In the genomic region with DNA sequence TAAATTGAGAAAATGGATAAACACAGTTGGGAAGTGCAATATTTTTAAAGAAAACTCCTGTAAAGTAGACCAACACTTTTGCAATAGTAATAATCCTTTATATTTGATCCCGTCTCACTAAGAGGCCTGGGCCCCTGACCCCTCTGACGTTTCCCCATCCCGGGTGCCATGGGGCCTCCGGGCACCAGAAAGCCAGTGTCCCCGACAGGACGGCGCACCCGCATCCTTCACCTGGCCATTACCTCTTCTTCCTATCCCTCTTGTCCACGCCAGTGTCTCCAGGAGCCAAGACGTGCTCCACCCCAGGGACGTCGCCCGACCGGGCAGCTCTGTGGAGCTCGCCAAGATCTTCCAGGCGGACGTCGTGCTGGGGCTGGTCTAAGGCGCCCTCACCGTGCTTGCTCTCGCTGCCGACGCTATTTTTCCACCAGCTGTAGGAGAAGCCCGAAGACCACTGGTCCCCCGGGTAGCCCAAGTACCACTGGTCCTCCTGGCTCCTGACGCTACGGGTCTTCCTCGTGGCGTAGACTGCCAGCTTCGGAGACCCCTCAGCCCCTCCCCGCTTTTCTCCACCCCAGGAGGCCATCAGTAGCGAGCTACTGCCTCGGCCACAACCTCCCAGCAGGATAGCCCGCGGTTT, we compare ENCODE assay signal across 10 cellular contexts. TPM values are rescaled to one million over a fixed set of nuclear protein-coding genes. Genes with fewer than 3 reads are reported as not detected.
DNase-seq lines count a peak whose midpoint lies in the region; ATAC-seq and TF ChIP-seq lines count a peak whose summit lies in the region.
"Not testable (repeated sequence)": the region's sequence is repeated elsewhere in the genome, so short reads cannot be mapped to it uniquely, and the experiment has no call there.
"Had no signal": no experiment of that assay in that cellular context is flagged by ENCODE, and none has a peak within 500 bp of the region (broad histone marks: within the 10 kb centered on the region; RNA-seq: fewer than 3 reads in every experiment).

No MANE protein-coding gene starts in this region.

- intact Hi-C loops in activated B cell treated with CpG ODN at 0.5 μM for 24 hours (cut with micrococcal nuclease): not testable (repeated sequence)

- CTCF ChIA-PET in AG04450 (lab: Charles Lee) (interaction anchor here (0.6 to 1.7 kb wide), 8 partner anchors 9 to 336 kb away, joined by 3 to 7 read pairs (median 4); a partner anchor contains a TSS), activated B cell treated with CpG ODN at 0.5 μM for 24 hours (lab: Charles Lee) (interaction anchor here (0.7 kb wide), 2 partner anchors 86 to 501 kb away, joined by 3 read pairs; no protein-coding TSS in a partner anchor)

- H3K27ac ChIP-seq in AG04450 (ENCODE audit: low read depth, low read length): not testable (repeated sequence)
- peak overlapping the region; percentile 37 to 38 for H3K27ac ChIP-seq in mucosa of rectum (ENCODE audit: low read depth in 2 of 2, low read length in 2 of 2)

- not testable (repeated sequence) for H3K27me3 Mint-ChIP-seq in activated B cell treated with CpG ODN at 0.5 μM for 24 hours

- not testable (repeated sequence) for DNase-seq in AG04450 (ENCODE audit: low read depth, low spot score); activated B cell treated with CpG ODN at 0.5 μM for 24 hours; astrocyte of the spinal cord (ENCODE audit: low read depth, low spot score)
- DNase-seq in fibroblast of villous mesenchyme (ENCODE audit: low read depth): peak; percentile 33
- peak; percentile 2 for DNase-seq in stimulated activated CD8-positive, alpha-beta memory T cell treated with anti-CD3 and anti-CD28 coated beads, Interleukin-12 subunit alpha, Interleukin-12 subunit beta, amount 100 ng/mL, for 1 hour (ENCODE audit: low read depth)

- H3K4me3 ChIP-seq in AG04450 (ENCODE audit: low read depth, low read length) (peak overlapping the region; percentile 57), astrocyte of the spinal cord (ENCODE audit: low read depth, low read length) (peak overlapping the region; percentile 46), fibroblast of villous mesenchyme (ENCODE audit: low read depth, low read length) (peak overlapping the region; percentile 63), mucosa of rectum (ENCODE audit: low read length in 2 of 2) (peak overlapping the region; percentile 55 to 60)

- H3K9me3 Mint-ChIP-seq in activated B cell treated with CpG ODN at 0.5 μM for 24 hours: not testable (repeated sequence)

- H3K27ac Mint-ChIP-seq in activated B cell treated with CpG ODN at 0.5 μM for 24 hours: peak overlapping the region; percentile 72

- peak overlapping the region; percentile 84 for H3K4me3 Mint-ChIP-seq in activated B cell treated with CpG ODN at 0.5 μM for 24 hours

- POLR2A ChIA-PET in AG04450 (lab: Yijun Ruan, JAX): not testable (repeated sequence)
- POLR2A ChIA-PET in activated B cell treated with CpG ODN at 0.5 μM for 24 hours (lab: Charles Lee): interaction anchor here (1.1 kb wide), 1 partner anchor 441 kb away, joined by 3 read pairs; no protein-coding TSS in a partner anchor

- not testable (repeated sequence) for H3K9me3 ChIP-seq in AG04450 (ENCODE audit: control insufficient read depth, insufficient read depth, low read length); mucosa of rectum (ENCODE audit: control insufficient read depth in 2 of 2, low read length in 2 of 2)

- H3K27me3 ChIP-seq in AG04450 (ENCODE audit: control insufficient read depth, insufficient read depth, low read length); mucosa of rectum (ENCODE audit: control insufficient read depth in 2 of 2, insufficient read depth in 2 of 2, low read length in 2 of 2): not testable (repeated sequence)

- TF ChIP-seq CTCF in AG04450 (IDR thresholded peaks at IDR 0.05; ENCODE audit: low read depth, low read length); activated B cell treated with CpG ODN at 0.5 μM for 24 hours (IDR thresholded peaks at IDR 0.05); astrocyte of the spinal cord (IDR thresholded peaks at IDR 0.05; ENCODE audit: low read depth, low read length); fibroblast of villous mesenchyme (IDR thresholded peaks at IDR 0.05; ENCODE audit: insufficient read depth, low read depth, low read length): not testable (repeated sequence)

- peak overlapping the region in 1 of 2 donors; percentile 68 for H3K9ac ChIP-seq in mucosa of rectum (ENCODE audit: low read depth in 1 of 2, low read length in 2 of 2)

- not testable (repeated sequence) for H3K36me3 Mint-ChIP-seq in activated B cell treated with CpG ODN at 0.5 μM for 24 hours (ENCODE audit: low read depth)

- not testable (repeated sequence) for H3K4me1 ChIP-seq in mucosa of rectum (ENCODE audit: control insufficient read depth in 2 of 2, insufficient read depth in 2 of 2, low read length in 2 of 2)

- in situ Hi-C loops in astrocyte of the spinal cord (cut with HindIII; ENCODE audit: low sequenced_read_pairs): not testable (repeated sequence)

- ATAC-seq in GM19023 (IDR thresholded peaks at IDR 0.05; ENCODE audit: unreplicated experiment) (peak; percentile 27), HG03175 (IDR thresholded peaks at IDR 0.05; ENCODE audit: unreplicated experiment) (peak; percentile 16), activated B cell treated with CpG ODN at 0.5 μM for 24 hours (ENCODE audit: low read depth) (peak; percentile 44)

- H3K36me3 ChIP-seq in mucosa of rectum (ENCODE audit: control insufficient read depth in 2 of 2, insufficient read depth in 2 of 2, low read length in 2 of 2): not testable (repeated sequence)

- H3K4me1 Mint-ChIP-seq in activated B cell treated with CpG ODN at 0.5 μM for 24 hours: peaks cover 13% of the 10 kb centered on the region

RNA-seq across cellular contexts. Expression of a gene that starts 19.2 kb away (rescaled TPM):
- not detected in 2 replicates for polyA plus RNA-seq in AG04450 (2011; rRNA removed)
- not detected in 2 replicates for polyA minus RNA-seq in AG04450 (2011; rRNA and poly(A)+ RNA removed)
- total RNA-seq in activated B cell treated with CpG ODN at 0.5 μM for 24 hours (not detected in 2 replicates), fibroblast of villous mesenchyme (not detected in 2 replicates)
- total RNA-seq: A673, subcutaneous adipose tissue had no signal

RNA-seq across cellular contexts. Expression of a gene that starts 57.1 kb away (rescaled TPM):
- 4.0 and 4.8 TPM in 2 replicates for polyA plus RNA-seq in AG04450 (2011; rRNA removed)
- 9.8 and 9.9 TPM in 2 replicates for polyA minus RNA-seq in AG04450 (2011; rRNA and poly(A)+ RNA removed)
- total RNA-seq in activated B cell treated with CpG ODN at 0.5 μM for 24 hours: 5.8 and 7.6 TPM in 2 replicates
- total RNA-seq in fibroblast of villous mesenchyme: 5.2 and 6.8 TPM in 2 replicates
